1 cellular context compared by ENCODE assay signal in genomic region chr14:90396342-90397339, GRCh38.
A peak's percentile ranks its signal among the peaks of the same experiment; 100 is the strongest.
TF ChIP-seq lines count a peak whose summit lies in the region.

CALM1 (plus strand) TSS chr14:90397029; CDS start chr14:90397231, 202 bp downstream.

TF ChIP-seq in SK-N-SH treated with all-trans-retinoic acid at 6 μM for 48 hours, 23 proteins besides CTCF, POLR2A, EP300 and RAD21 (continued from another document):
- TF ChIP-seq PATZ1 (CRISPR knock-in tag; IDR thresholded peaks at IDR 0.05; ENCODE audit: borderline replicate concordance) (peak; percentile 63; the same call in 1 of the 2 replicates), ESRRG (CRISPR knock-in tag; IDR thresholded peaks at IDR 0.05) (peak; percentile 62; the same call in 1 of the 2 replicates), POU6F1 (CRISPR knock-in tag; IDR thresholded peaks at IDR 0.05; ENCODE audit: borderline replicate concordance, low read depth) (no peak)
